In genomic region chr19:55358493-55358892, GRCh38 we compare ENCODE assay signal across 1 cellular context.
TF ChIP-seq lines count a peak whose summit lies in the region.

No MANE protein-coding gene starts in this region.

TF ChIP-seq in H1, 55 proteins besides CTCF, POLR2A, EP300 and RAD21:
- no peak for TF ChIP-seq TAF7 (optimal IDR thresholded peaks at IDR 0.05; ENCODE audit: borderline replicate concordance, low read depth, low read length)
- TF ChIP-seq YY1 (IDR thresholded peaks at IDR 0.05; ENCODE audit: low read depth, low read length) = no peak
- no peak for TF ChIP-seq SIX5 (IDR thresholded peaks at IDR 0.05; ENCODE audit: low read depth, low read length)
- no peak for TF ChIP-seq CHD7 (IDR thresholded peaks at IDR 0.05; ENCODE audit: insufficient replicate concordance, low read length)
- no peak for TF ChIP-seq TAF1 (IDR thresholded peaks at IDR 0.05; ENCODE audit: low read depth, low read length)
- TF ChIP-seq ASH2L (IDR thresholded peaks at IDR 0.05; ENCODE audit: low read length) = no peak
- TF ChIP-seq POU5F1 (IDR thresholded peaks at IDR 0.05; ENCODE audit: low read depth, low read length) = no peak
- TF ChIP-seq CBX5 (IDR thresholded peaks at IDR 0.05; ENCODE audit: low read depth, low read length) = no peak
- TF ChIP-seq MAX (IDR thresholded peaks at IDR 0.05) = no peak
